Comparison of ENCODE assay signal across 8 cellular contexts in genomic region chr9:131734165-131734610, GRCh38. TPM values are rescaled to one million over a fixed set of nuclear protein-coding genes. Genes with fewer than 3 reads are reported as not detected.
DNase-seq lines count a peak whose midpoint lies in the region; ATAC-seq and TF ChIP-seq lines count a peak whose summit lies in the region.

No MANE protein-coding gene starts in this region.

- H3K4me1 ChIP-seq in adrenal gland (replicated peaks in 1 of 2) = peaks cover 35 to 82% of the 10 kb centered on the region in 2 donors
- peaks cover 97% of the 10 kb centered on the region for H3K4me1 ChIP-seq in lower lobe of right lung
- peaks cover 33% of the 10 kb centered on the region for H3K4me1 ChIP-seq in Karpas-422 (ENCODE audit: low read length)

- H3K9me3 ChIP-seq in adrenal gland (replicated peaks in 1 of 3) (no peaks in the 10 kb centered on the region), lower lobe of right lung (no peaks in the 10 kb centered on the region), Karpas-422 (ENCODE audit: low read length) (no peaks in the 10 kb centered on the region)

- no peak overlapping the region for H3K4me3 ChIP-seq in adrenal gland
- peak overlapping the region; percentile 12 for H3K4me3 ChIP-seq in lower lobe of right lung
- H3K4me3 ChIP-seq in Karpas-422 (ENCODE audit: low read length) = no peak overlapping the region

- peak in 1 of 2 donors; percentile 1 for ATAC-seq in lower lobe of right lung
- no peak for ATAC-seq in GM21423 (IDR thresholded peaks at IDR 0.05; ENCODE audit: unreplicated experiment)

- H3K27ac ChIP-seq in adrenal gland (peak overlapping the region; percentile 33 to 91 (median 70)), lower lobe of right lung (peak overlapping the region; percentile 91), Karpas-422 (ENCODE audit: low read length) (no peak overlapping the region)

- DNase-seq in NCI-H524 (lab: John Stamatoyannopoulos, UW) (peak; percentile 30 to 66), NCI-H524 treated with DMSO at 0.1 percent for 48 hours (lab: John Stamatoyannopoulos, UW) (no peak), NOMO-1 treated with dmso at 0.1 percent for 144 hours (lab: John Stamatoyannopoulos, UW; ENCODE audit: unreplicated experiment) (peak; percentile 74), adrenal gland (peak in 6 of 7 donors; percentile 44 to 70 (median 54)), lower lobe of right lung (peak; percentile 78), GM19240 (ENCODE audit: insufficient read length, low spot score) (no peak), Karpas-422 (no peak)

- peaks cover 63% of the 10 kb centered on the region for H4K20me1 ChIP-seq in Karpas-422 (ENCODE audit: insufficient read depth, low read depth, low read length)

- H3K9me2 ChIP-seq in Karpas-422 (replicated peaks; ENCODE audit: insufficient read depth, low read length) = no peaks in the 10 kb centered on the region

- intact Hi-C loops in adrenal gland (cut with DNase I) = no loop called here
- intact Hi-C loops in lower lobe of right lung (cut with DNase I) = loop anchor here (10.0 kb wide), 1 partner anchor 79 kb away; no protein-coding TSS in a partner anchor

- H3K36me3 ChIP-seq in adrenal gland (replicated peaks in 1 of 2) (no peaks in the 10 kb centered on the region), lower lobe of right lung (no peaks in the 10 kb centered on the region), Karpas-422 (ENCODE audit: insufficient read depth, low read length) (no peaks in the 10 kb centered on the region)

- TF ChIP-seq POLR2A in adrenal gland (IDR thresholded peaks at IDR 0.05) = no peak

- 28 to 40% (median 33%) methylated on average over 6 of the region's 6 CpGs for WGBS in adrenal gland, 4 donors

- no peaks in the 10 kb centered on the region for H3K79me2 ChIP-seq in Karpas-422 (ENCODE audit: low read length)

- H3K27me3 ChIP-seq in adrenal gland (no peaks in the 10 kb centered on the region), lower lobe of right lung (ENCODE audit: low read depth) (no peaks in the 10 kb centered on the region), Karpas-422 (ENCODE audit: low read length) (no peaks in the 10 kb centered on the region)

- H2AFZ ChIP-seq in Karpas-422 (ENCODE audit: low read length) = no peak overlapping the region

- no peak overlapping the region for H3K9ac ChIP-seq in Karpas-422 (ENCODE audit: low read length)

- H3K4me2 ChIP-seq in Karpas-422 (ENCODE audit: low read depth, low read length, poor library complexity, severe bottlenecking) = no peak overlapping the region

- no peak for TF ChIP-seq CTCF in adrenal gland (IDR thresholded peaks at IDR 0.05)
- no peak for TF ChIP-seq CTCF in lower lobe of right lung (IDR thresholded peaks at IDR 0.05)

RNA-seq across cellular contexts. Expression of gene RAPGEF1, which starts 5.7 kb away (rescaled TPM):
- total RNA-seq in adrenal gland (100 to 1,000 TPM in 1 of 8 donors, 10 to 100 TPM in 7; 38.6 to 136 (median 61.2) TPM), lower lobe of right lung (146 TPM)
- 10 to 100 TPM; 14.5 to 48.7 (median 26.9) TPM for polyA plus RNA-seq in adrenal gland
- total RNA-seq in Karpas-422 (2014; rRNA removed; shearing (Covaris generic); ENCODE audit: low replicate concordance) = 6.1 and 9.6 TPM in 2 replicates

Comparison
In these comparisons a context has a peak if more than half of its experiments do, and no peak if none do; other contexts are left out.
1. DNase-seq: peak in NCI-H524 (2 of 2), NOMO-1 treated with dmso at 0.1 percent for 144 hours (single experiment), adrenal gland (6 of 7) and lower lobe of right lung (single experiment); none in NCI-H524 treated with DMSO at 0.1 percent for 48 hours (single experiment), GM19240 (single experiment) and Karpas-422 (single experiment).